ENCODE assay signal across 8 cellular contexts in the genomic region with DNA sequence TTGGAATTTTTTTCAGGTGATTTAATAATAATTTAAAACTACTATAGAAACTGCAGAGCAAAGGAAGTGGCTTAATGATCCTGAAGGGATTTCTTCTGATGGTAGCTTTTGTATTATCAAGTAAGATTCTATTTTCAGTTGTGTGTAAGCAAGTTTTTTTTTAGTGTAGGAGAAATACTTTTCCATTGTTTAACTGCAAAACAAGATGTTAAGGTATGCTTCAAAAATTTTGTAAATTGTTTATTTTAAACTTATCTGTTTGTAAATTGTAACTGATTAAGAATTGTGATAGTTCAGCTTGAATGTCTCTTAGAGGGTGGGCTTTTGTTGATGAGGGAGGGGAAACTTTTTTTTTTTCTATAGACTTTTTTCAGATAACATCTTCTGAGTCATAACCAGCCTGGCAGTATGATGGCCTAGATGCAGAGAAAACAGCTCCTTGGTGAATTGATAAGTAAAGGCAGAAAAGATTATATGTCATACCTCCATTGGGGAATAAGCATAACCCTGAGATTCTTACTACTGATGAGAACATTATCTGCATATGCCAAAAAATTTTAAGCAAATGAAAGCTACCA. TPM values are rescaled to one million over a fixed set of nuclear protein-coding genes. Genes with fewer than 3 reads are reported as not detected.
DNase-seq lines count a peak whose midpoint lies in the region; ATAC-seq and TF ChIP-seq lines count a peak whose summit lies in the region.

No MANE protein-coding gene starts in this region.

- DNase-seq in RKO (ENCODE audit: low spot score) (peak; percentile 68), foreskin fibroblast (peak in 1 of 2 donors; percentile 41), COLO668 (lab: John Stamatoyannopoulos, UW; ENCODE audit: unreplicated experiment) (no peak), T-helper 17 cell (no peak), occipital lobe (lab: John Stamatoyannopoulos, UW) (no peak)
- DNase-seq in T-helper 2 cell treated with Interferon-gamma antibody and Interleukin-4, amounts not matched to agents 5 μg/mL and 100 μg/mL, for 36 hours (ENCODE audit: low spot score) = no peak

- peak; percentile 17 for TF ChIP-seq POLR2A in GM19193 (IDR thresholded peaks at IDR 0.05; ENCODE audit: extremely low read depth, insufficient read depth, insufficient read length)

- H3K4me3 Mint-ChIP-seq in T-helper 17 cell = no peak overlapping the region
- no peak overlapping the region for H3K4me3 Mint-ChIP-seq in T-helper 2 cell treated with Interferon-gamma antibody and Interleukin-4, amounts not matched to agents 5 μg/mL and 100 μg/mL, for 36 hours

- no peaks in the 10 kb centered on the region for H3K27me3 Mint-ChIP-seq in T-helper 17 cell
- H3K27me3 Mint-ChIP-seq in T-helper 2 cell treated with Interferon-gamma antibody and Interleukin-4, amounts not matched to agents 5 μg/mL and 100 μg/mL, for 36 hours (ENCODE audit: low read depth) = peaks cover 5% of the 10 kb centered on the region

- peak overlapping the region; percentile 96 for H3K9ac ChIP-seq in skeletal muscle satellite cell (ENCODE audit: low read depth, low read length)

- no peak for TF ChIP-seq CTCF in foreskin fibroblast (IDR thresholded peaks at IDR 0.05; ENCODE audit: low read depth, low read length)

- H3K27ac Mint-ChIP-seq in T-helper 17 cell = no peak overlapping the region
- H3K27ac Mint-ChIP-seq in T-helper 2 cell treated with Interferon-gamma antibody and Interleukin-4, amounts not matched to agents 5 μg/mL and 100 μg/mL, for 36 hours = no peak overlapping the region

- H3K36me3 Mint-ChIP-seq in T-helper 17 cell (ENCODE audit: low read depth) = peaks cover 29% of the 10 kb centered on the region
- no peaks in the 10 kb centered on the region for H3K36me3 Mint-ChIP-seq in T-helper 2 cell treated with Interferon-gamma antibody and Interleukin-4, amounts not matched to agents 5 μg/mL and 100 μg/mL, for 36 hours (ENCODE audit: low read depth)

- H3K4me1 Mint-ChIP-seq in T-helper 17 cell = peaks cover 58% of the 10 kb centered on the region
- H3K4me1 Mint-ChIP-seq in T-helper 2 cell treated with Interferon-gamma antibody and Interleukin-4, amounts not matched to agents 5 μg/mL and 100 μg/mL, for 36 hours (ENCODE audit: low read depth) = peaks cover 42% of the 10 kb centered on the region

- H3K9me3 ChIP-seq in skeletal muscle satellite cell (replicated peaks; ENCODE audit: low read length) (no peaks in the 10 kb centered on the region), T-helper 17 cell (ENCODE audit: control insufficient read depth, low read length, poor library complexity, severe bottlenecking) (no peaks in the 10 kb centered on the region)

- H3K4me3 ChIP-seq in foreskin fibroblast (ENCODE audit: low read depth in 1 of 2, low read length in 2 of 2) = peak overlapping the region; percentile 63 to 72
- peak overlapping the region; percentile 88 for H3K4me3 ChIP-seq in skeletal muscle satellite cell (ENCODE audit: low read length)

- H3K4me1 ChIP-seq in skeletal muscle satellite cell (ENCODE audit: control insufficient read depth, insufficient read depth, low read length) = peaks cover 17% of the 10 kb centered on the region

- no peaks in the 10 kb centered on the region for H3K27me3 ChIP-seq in skeletal muscle satellite cell (ENCODE audit: control insufficient read depth, insufficient read depth, low read length)

- H3K9me3 Mint-ChIP-seq in T-helper 2 cell treated with Interferon-gamma antibody and Interleukin-4, amounts not matched to agents 5 μg/mL and 100 μg/mL, for 36 hours = no peaks in the 10 kb centered on the region

- H3K4me2 ChIP-seq in skeletal muscle satellite cell (ENCODE audit: low read length) = peak overlapping the region; percentile 76

- no peak for ATAC-seq in T-helper 17 cell

- peaks cover 69% of the 10 kb centered on the region for H3K36me3 ChIP-seq in skeletal muscle satellite cell (ENCODE audit: insufficient read depth, low read length)

RNA-seq across cellular contexts. Expression of gene MALAT1, which starts 3.5 kb away (rescaled TPM):
- 6,738 and 7,377 TPM in 2 replicates for total RNA-seq in skeletal muscle satellite cell (2012; rRNA removed)
- total RNA-seq in T-helper 17 cell (over 10,000 TPM; 25,853 to 29,025 TPM), occipital lobe (11,800 TPM)

RNA-seq across cellular contexts. Expression of gene SCYL1, which starts 22.5 kb away (rescaled TPM):
- 92.8 and 102 TPM in 2 replicates for total RNA-seq in skeletal muscle satellite cell (2012; rRNA removed)
- 10 to 100 TPM; 56.6 to 61.7 TPM for total RNA-seq in T-helper 17 cell
- total RNA-seq in occipital lobe = 34.2 TPM

RNA-seq across cellular contexts. Expression of gene LTBP3, which starts 55.8 kb away (rescaled TPM):
- total RNA-seq in skeletal muscle satellite cell (2012; rRNA removed) = 40.0 and 50.7 TPM in 2 replicates
- total RNA-seq in T-helper 17 cell (100 to 1,000 TPM; 123 to 187 TPM), occipital lobe (18.4 TPM)
